Comparison of ENCODE assay signal across 8 cellular contexts in the genomic region with DNA sequence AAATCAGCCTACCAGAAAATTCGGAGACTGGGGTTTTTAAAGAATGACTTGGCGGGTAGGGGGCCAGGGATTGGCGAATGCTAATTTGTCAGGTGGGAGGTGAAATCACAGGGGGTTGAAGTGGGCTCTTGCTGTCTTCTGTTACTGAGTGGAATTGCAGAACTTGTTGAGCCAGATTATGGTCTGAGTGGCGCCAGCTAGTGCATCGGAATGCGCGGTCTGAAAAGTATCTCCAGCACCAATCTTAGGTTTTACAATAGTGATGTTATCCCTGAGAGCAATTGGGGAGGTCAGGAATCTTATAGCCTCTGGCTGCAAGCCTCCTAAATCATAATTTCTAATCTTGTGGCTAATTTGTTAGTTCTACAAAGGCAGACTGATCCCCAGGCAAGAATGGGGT. TPM values are rescaled to one million over a fixed set of nuclear protein-coding genes. Genes with fewer than 3 reads are reported as not detected.
DNase-seq lines count a peak whose midpoint lies in the region; ATAC-seq, FAIRE-seq and TF ChIP-seq lines count a peak whose summit lies in the region.

No MANE protein-coding gene starts in this region.

- H3K4me3 Mint-ChIP-seq in natural killer cell, result peak overlapping the region; percentile 82

- no peak for FAIRE-seq in H54 (lab: Jason Lieb, UNC)

- H3K4me3 ChIP-seq in BE2C (ENCODE audit: low read depth, low read length), result peak overlapping the region; percentile 86; the same call in 1 of the 2 replicates
- H3K4me3 ChIP-seq in Karpas-422 (ENCODE audit: low read length), result no peak overlapping the region
- peak overlapping the region; percentile 94 for H3K4me3 ChIP-seq in coronary artery

- H3K9me3 ChIP-seq in BE2C (no peaks in the 10 kb centered on the region), Karpas-422 (ENCODE audit: low read length) (no peaks in the 10 kb centered on the region)

- DNase-seq in BE2C (no peak), Karpas-422 (no peak), coronary artery (ENCODE audit: low spot score) (no peak), natural killer cell (no peak), NCI-H446 treated with DMSO at 0.1 percent for 48 hours (lab: John Stamatoyannopoulos, UW) (no peak), H54 (ENCODE audit: insufficient read length, low spot score) (no peak)

- peaks cover 13% of the 10 kb centered on the region for H4K20me1 ChIP-seq in Karpas-422 (ENCODE audit: insufficient read depth, low read depth, low read length)

- no peaks in the 10 kb centered on the region for H3K36me3 ChIP-seq in BE2C
- H3K36me3 ChIP-seq in Karpas-422 (ENCODE audit: insufficient read depth, low read length), result no peaks in the 10 kb centered on the region

- no peak for TF ChIP-seq POLR2A in H54 (IDR thresholded peaks at IDR 0.05; ENCODE audit: low read depth, low read length)

- H3K27me3 ChIP-seq in BE2C (no peaks in the 10 kb centered on the region), Karpas-422 (ENCODE audit: low read length) (no peaks in the 10 kb centered on the region)

- no peak overlapping the region for H3K9ac ChIP-seq in Karpas-422 (ENCODE audit: low read length)

- H3K4me2 ChIP-seq in Karpas-422 (ENCODE audit: low read depth, low read length, poor library complexity, severe bottlenecking), result no peak overlapping the region

- peak overlapping the region; percentile 97 to 98 for H3K27ac Mint-ChIP-seq in natural killer cell

- ATAC-seq in natural killer cell (no peak), HG02981 (IDR thresholded peaks at IDR 0.05; ENCODE audit: unreplicated experiment) (no peak), GM19328 (IDR thresholded peaks at IDR 0.05; ENCODE audit: unreplicated experiment) (no peak)

- no peaks in the 10 kb centered on the region for H3K36me3 Mint-ChIP-seq in natural killer cell

- H3K27ac ChIP-seq in Karpas-422 (ENCODE audit: low read length) (no peak overlapping the region), coronary artery (peak overlapping the region in 1 of 2 donors; percentile 98)

- TF ChIP-seq CTCF in BE2C (IDR thresholded peaks at IDR 0.05; ENCODE audit: low read depth, low read length) (no peak), coronary artery (IDR thresholded peaks at IDR 0.05) (no peak), natural killer cell (IDR thresholded peaks at IDR 0.05) (no peak)

- H3K9me3 Mint-ChIP-seq in natural killer cell, result no peaks in the 10 kb centered on the region

- no peaks in the 10 kb centered on the region for H3K27me3 Mint-ChIP-seq in natural killer cell (ENCODE audit: low read depth in 2 of 2)

- peak overlapping the region; percentile 98; the same call in 1 of the 2 replicates for H2AFZ ChIP-seq in Karpas-422 (ENCODE audit: low read length)

- peaks cover 24 to 34% of the 10 kb centered on the region in 2 donors for H3K4me1 Mint-ChIP-seq in natural killer cell

- H3K4me1 ChIP-seq in BE2C, result peaks cover 4% of the 10 kb centered on the region
- H3K4me1 ChIP-seq in Karpas-422 (ENCODE audit: low read length), result peaks cover 25% of the 10 kb centered on the region

- H3K79me2 ChIP-seq in Karpas-422 (ENCODE audit: low read length), result peaks cover 40% of the 10 kb centered on the region

- no peaks in the 10 kb centered on the region for H3K9me2 ChIP-seq in Karpas-422 (replicated peaks; ENCODE audit: insufficient read depth, low read length)

- intact Hi-C loops in natural killer cell (cut with micrococcal nuclease), result no loop called here

RNA-seq across cellular contexts. Expression of gene RBL2, which starts 0.8 kb away (rescaled TPM):
- polyA plus RNA-seq in BE2C (2012; ENCODE audit: insufficient read depth, insufficient read length, low read depth), result 20.4 TPM
- 55.6 and 97.9 TPM in 2 replicates for total RNA-seq in Karpas-422 (2014; rRNA removed; shearing (Covaris generic); ENCODE audit: low replicate concordance)
- 100 to 1,000 TPM; 140 to 222 (median 175) TPM for total RNA-seq in natural killer cell
